21 cellular contexts compared by ENCODE assay signal in the genomic region with DNA sequence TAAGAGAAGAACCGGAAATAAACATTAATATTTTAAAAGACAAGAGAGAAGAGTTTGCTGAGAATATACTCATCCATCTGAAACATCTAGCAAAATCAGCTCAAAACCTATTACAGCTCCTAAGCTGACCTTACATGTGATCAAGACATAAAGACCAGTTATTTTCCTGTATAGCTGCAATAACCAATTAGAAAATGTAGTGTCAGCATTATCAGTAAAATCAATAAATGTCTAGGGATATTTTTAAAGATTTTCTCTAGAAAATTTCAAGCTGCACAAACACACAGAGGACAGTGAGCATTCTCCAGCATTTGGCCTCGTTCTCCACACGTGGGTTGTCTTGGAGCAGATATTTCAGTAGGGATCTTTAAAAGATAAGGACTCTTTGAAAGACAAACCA.
DNase-seq lines count a peak whose midpoint lies in the region; ATAC-seq and TF ChIP-seq lines count a peak whose summit lies in the region.
"Had no signal": no experiment of that assay in that cellular context is flagged by ENCODE, and none has a peak within 500 bp of the region (broad histone marks: within the 10 kb centered on the region; RNA-seq: fewer than 3 reads in every experiment).

No MANE protein-coding gene starts in this region.

- H3K36me3 Mint-ChIP-seq in natural killer cell (peaks cover 9% of the 10 kb centered on the region), brain (peaks cover 84% of the 10 kb centered on the region), osteocyte (ENCODE audit: unreplicated experiment) (peaks cover 37% of the 10 kb centered on the region)
- peaks cover 12% of the 10 kb centered on the region for H3K36me3 Mint-ChIP-seq in natural killer cell treated with Interleukin-12 subunit alpha and Interleukin-12 subunit beta and Interleukin-15 and Interleukin-18, amount 100 ng/mL, for 72 hours

- H3K27me3 Mint-ChIP-seq in natural killer cell (ENCODE audit: low read depth in 2 of 2) = no peaks in the 10 kb centered on the region
- no peaks in the 10 kb centered on the region for H3K27me3 Mint-ChIP-seq in natural killer cell treated with Interleukin-12 subunit alpha and Interleukin-12 subunit beta and Interleukin-15 and Interleukin-18, amount 100 ng/mL, for 72 hours
- H3K27me3 Mint-ChIP-seq in brain = no peaks in the 10 kb centered on the region
- no peaks in the 10 kb centered on the region for H3K27me3 Mint-ChIP-seq in osteocyte (ENCODE audit: unreplicated experiment)

- no peak for TF ChIP-seq CTCF in natural killer cell (IDR thresholded peaks at IDR 0.05)
- no peak for TF ChIP-seq CTCF in brain (conservative IDR thresholded peaks at IDR 0.05)
- TF ChIP-seq CTCF in osteocyte (IDR thresholded peaks at IDR 0.05) = no peak

- H3K4me3 Mint-ChIP-seq in natural killer cell (no peak overlapping the region), brain (no peak overlapping the region), osteocyte (ENCODE audit: unreplicated experiment) (no peak overlapping the region)
- H3K4me3 Mint-ChIP-seq in natural killer cell treated with Interleukin-12 subunit alpha and Interleukin-12 subunit beta and Interleukin-15 and Interleukin-18, amount 100 ng/mL, for 72 hours = no peak overlapping the region
- H3K4me3 Mint-ChIP-seq: CD14-positive monocyte had no signal

- DNase-seq in natural killer cell (no peak), osteocyte (ENCODE audit: extremely low spot score, unreplicated experiment) (no peak), kidney glomerular epithelial cell (lab: John Stamatoyannopoulos, UW) (no peak), SHP77 (lab: John Stamatoyannopoulos, UW) (no peak), AG08396 (ENCODE audit: low spot score) (no peak)
- no peak for DNase-seq in natural killer cell treated with Interleukin-12 subunit alpha and Interleukin-12 subunit beta and Interleukin-15 and Interleukin-18, amount 100 ng/mL, for 72 hours (ENCODE audit: low spot score)
- DNase-seq: ACHN; AML-193; COR-L47; DMS 273 treated with DMSO at 0.1 percent for 48 hours; DND-41; KG1; NCI-H1417; NCI-H187; NCI-H2107; NCI-H510A; NCI-H748 treated with DMSO at 0.1 percent for 48 hours; NK-92 treated with Interleukin-12 subunit alpha and Interleukin-12 subunit beta, amount 100 ng/mL, for 24 hours had no signal

- H3K4me1 Mint-ChIP-seq in natural killer cell (peaks cover 21 to 36% of the 10 kb centered on the region in 2 donors), brain (peaks cover 33% of the 10 kb centered on the region), osteocyte (ENCODE audit: unreplicated experiment) (peaks cover 11% of the 10 kb centered on the region)
- peaks cover 12 to 28% of the 10 kb centered on the region in 2 donors for H3K4me1 Mint-ChIP-seq in natural killer cell treated with Interleukin-12 subunit alpha and Interleukin-12 subunit beta and Interleukin-15 and Interleukin-18, amount 100 ng/mL, for 72 hours (ENCODE audit: low read depth in 2 of 2)

- no peak for ATAC-seq in natural killer cell
- no peak for ATAC-seq in natural killer cell treated with Interleukin-12 subunit alpha and Interleukin-12 subunit beta and Interleukin-15 and Interleukin-18, amount 100 ng/mL, for 72 hours
- ATAC-seq: HCT116 had no signal

- H3K27ac Mint-ChIP-seq in natural killer cell = peak overlapping the region; percentile 36 to 45
- peak overlapping the region in 1 of 2 donors; percentile 76 for H3K27ac Mint-ChIP-seq in natural killer cell treated with Interleukin-12 subunit alpha and Interleukin-12 subunit beta and Interleukin-15 and Interleukin-18, amount 100 ng/mL, for 72 hours
- H3K27ac Mint-ChIP-seq in brain = peak overlapping the region in 4 of 5 experiments; percentile 14 to 78 (median 44)
- peak overlapping the region; percentile 13 for H3K27ac Mint-ChIP-seq in osteocyte (ENCODE audit: unreplicated experiment)

- H3K9me3 Mint-ChIP-seq in natural killer cell (no peaks in the 10 kb centered on the region), brain (peaks cover 0 to 19% (median 4%) of the 10 kb centered on the region in 5 experiments), osteocyte (ENCODE audit: unreplicated experiment) (no peaks in the 10 kb centered on the region)
- H3K9me3 Mint-ChIP-seq in natural killer cell treated with Interleukin-12 subunit alpha and Interleukin-12 subunit beta and Interleukin-15 and Interleukin-18, amount 100 ng/mL, for 72 hours = no peaks in the 10 kb centered on the region

- intact Hi-C loops in natural killer cell (cut with micrococcal nuclease) = loop anchor here (10.0 kb wide), 1 partner anchor 75 kb away; no protein-coding TSS in a partner anchor
